1 cellular context compared by ENCODE assay signal in genomic region chrX:41472231-41472815, GRCh38.
TF ChIP-seq lines count a peak whose summit lies in the region.

No MANE protein-coding gene starts in this region.

TF ChIP-seq in HepG2, 621 proteins besides CTCF, POLR2A, EP300 and RAD21 (continued from another document):
- peak; percentile 59; the same call in 1 of the 2 replicates for TF ChIP-seq ZBTB33 (CRISPR knock-in tag; IDR thresholded peaks at IDR 0.05)
- no peak for TF ChIP-seq EED (CRISPR knock-in tag; IDR thresholded peaks at IDR 0.05)
- peak; percentile 34; the same call in 1 of the 2 replicates for TF ChIP-seq FOSL2 (CRISPR knock-in tag; IDR thresholded peaks at IDR 0.05)
